In the genomic region with DNA sequence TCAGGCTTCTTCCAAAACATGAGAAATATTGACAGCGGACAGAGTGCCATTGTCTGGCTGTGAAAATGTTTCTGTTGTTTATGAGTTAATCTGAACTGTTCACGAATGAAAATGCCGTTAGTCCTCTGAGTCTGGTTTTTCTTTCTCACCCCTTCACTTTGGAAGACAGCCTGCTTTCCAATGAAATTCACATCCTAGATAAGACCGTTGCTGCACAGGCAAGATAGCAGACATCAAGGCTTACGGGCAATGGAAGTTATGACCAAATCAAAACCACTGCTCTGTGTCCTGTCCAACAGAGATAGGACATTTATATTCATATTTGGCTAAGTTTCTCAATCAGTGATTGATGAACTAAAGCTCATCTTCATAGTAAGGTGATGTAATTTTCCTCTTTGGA, we compare ENCODE assay signal across 1 cellular context.
TF ChIP-seq lines count a peak whose summit lies in the region.

No MANE protein-coding gene starts in this region.

TF ChIP-seq in GM23338, 12 proteins besides CTCF, POLR2A, EP300 and RAD21 (continued from another document):
- TF ChIP-seq, protein P1, sequence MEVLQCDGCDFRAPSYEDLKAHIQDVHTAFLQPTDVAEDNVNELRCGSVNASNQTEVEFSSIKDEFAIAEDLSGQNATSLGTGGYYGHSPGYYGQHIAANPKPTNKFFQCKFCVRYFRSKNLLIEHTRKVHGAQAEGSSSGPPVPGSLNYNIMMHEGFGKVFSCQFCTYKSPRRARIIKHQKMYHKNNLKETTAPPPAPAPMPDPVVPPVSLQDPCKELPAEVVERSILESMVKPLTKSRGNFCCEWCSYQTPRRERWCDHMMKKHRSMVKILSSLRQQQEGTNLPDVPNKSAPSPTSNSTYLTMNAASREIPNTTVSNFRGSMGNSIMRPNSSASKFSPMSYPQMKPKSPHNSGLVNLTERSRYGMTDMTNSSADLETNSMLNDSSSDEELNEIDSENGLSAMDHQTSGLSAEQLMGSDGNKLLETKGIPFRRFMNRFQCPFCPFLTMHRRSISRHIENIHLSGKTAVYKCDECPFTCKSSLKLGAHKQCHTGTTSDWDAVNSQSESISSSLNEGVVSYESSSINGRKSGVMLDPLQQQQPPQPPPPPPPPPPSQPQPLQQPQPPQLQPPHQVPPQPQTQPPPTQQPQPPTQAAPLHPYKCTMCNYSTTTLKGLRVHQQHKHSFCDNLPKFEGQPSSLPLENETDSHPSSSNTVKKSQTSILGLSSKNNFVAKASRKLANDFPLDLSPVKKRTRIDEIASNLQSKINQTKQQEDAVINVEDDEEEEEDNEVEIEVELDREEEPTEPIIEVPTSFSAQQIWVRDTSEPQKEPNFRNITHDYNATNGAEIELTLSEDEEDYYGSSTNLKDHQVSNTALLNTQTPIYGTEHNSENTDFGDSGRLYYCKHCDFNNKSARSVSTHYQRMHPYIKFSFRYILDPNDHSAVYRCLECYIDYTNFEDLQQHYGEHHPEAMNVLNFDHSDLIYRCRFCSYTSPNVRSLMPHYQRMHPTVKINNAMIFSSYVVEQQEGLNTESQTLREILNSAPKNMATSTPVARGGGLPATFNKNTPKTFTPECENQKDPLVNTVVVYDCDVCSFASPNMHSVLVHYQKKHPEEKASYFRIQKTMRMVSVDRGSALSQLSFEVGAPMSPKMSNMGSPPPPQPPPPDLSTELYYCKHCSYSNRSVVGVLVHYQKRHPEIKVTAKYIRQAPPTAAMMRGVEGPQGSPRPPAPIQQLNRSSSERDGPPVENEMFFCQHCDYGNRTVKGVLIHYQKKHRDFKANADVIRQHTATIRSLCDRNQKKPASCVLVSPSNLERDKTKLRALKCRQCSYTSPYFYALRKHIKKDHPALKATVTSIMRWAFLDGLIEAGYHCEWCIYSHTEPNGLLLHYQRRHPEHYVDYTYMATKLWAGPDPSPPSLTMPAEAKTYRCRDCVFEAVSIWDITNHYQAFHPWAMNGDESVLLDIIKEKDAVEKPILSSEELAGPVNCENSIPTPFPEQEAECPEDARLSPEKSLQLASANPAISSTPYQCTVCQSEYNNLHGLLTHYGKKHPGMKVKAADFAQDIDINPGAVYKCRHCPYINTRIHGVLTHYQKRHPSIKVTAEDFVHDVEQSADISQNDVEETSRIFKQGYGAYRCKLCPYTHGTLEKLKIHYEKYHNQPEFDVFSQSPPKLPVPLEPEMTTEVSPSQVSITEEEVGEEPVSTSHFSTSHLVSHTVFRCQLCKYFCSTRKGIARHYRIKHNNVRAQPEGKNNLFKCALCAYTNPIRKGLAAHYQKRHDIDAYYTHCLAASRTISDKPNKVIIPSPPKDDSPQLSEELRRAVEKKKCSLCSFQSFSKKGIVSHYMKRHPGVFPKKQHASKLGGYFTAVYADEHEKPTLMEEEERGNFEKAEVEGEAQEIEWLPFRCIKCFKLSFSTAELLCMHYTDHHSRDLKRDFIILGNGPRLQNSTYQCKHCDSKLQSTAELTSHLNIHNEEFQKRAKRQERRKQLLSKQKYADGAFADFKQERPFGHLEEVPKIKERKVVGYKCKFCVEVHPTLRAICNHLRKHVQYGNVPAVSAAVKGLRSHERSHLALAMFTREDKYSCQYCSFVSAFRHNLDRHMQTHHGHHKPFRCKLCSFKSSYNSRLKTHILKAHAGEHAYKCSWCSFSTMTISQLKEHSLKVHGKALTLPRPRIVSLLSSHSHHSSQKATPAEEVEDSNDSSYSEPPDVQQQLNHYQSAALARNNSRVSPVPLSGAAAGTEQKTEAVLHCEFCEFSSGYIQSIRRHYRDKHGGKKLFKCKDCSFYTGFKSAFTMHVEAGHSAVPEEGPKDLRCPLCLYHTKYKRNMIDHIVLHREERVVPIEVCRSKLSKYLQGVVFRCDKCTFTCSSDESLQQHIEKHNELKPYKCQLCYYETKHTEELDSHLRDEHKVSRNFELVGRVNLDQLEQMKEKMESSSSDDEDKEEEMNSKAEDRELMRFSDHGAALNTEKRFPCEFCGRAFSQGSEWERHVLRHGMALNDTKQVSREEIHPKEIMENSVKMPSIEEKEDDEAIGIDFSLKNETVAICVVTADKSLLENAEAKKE (CRISPR knock-in tag; IDR thresholded peaks at IDR 0.05): no peak
